8 cellular contexts compared by ENCODE assay signal in the genomic region with DNA sequence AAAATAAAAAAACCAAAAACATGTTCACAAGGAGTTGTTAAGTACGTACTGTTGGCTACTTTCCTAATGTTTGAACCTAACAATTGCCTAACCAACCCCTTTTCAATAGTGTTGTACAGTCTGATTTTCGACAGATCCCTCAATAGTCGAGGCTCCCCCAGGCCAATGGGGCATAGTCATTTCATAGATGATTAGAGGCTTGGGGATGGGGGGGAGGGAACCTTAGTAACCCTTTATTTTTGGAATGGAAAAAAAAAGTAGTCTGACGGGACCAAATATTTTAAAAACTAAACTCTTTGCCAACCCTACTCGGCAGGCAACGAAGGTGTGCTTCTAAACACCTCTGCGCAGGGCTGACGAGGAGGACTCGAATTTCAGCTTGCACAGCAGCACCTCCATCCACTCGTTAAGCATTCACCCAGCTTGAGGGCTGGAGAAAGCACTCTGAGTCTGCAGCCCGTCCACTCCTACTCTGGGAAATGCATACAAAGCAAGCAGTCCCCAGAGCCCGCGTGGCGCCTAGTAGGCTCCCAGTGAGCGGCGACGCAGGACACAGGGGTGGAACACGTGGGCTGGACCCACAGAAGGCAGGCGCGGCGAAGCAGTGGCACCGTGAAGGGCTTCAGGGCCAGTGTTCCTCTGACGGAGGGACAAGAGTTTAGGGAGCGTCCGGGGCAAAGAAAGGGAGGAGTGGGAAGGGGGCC. TPM values are rescaled to one million over a fixed set of nuclear protein-coding genes. Genes with fewer than 3 reads are reported as not detected.
DNase-seq lines count a peak whose midpoint lies in the region; ATAC-seq and TF ChIP-seq lines count a peak whose summit lies in the region.

No MANE protein-coding gene starts in this region.

- peak overlapping the region; percentile 81 for H3K27ac Mint-ChIP-seq in activated naive CD4-positive, alpha-beta T cell treated with anti-CD3 and anti-CD28 coated beads for 36 hours

- H3K36me3 ChIP-seq in OCI-LY1 (ENCODE audit: insufficient read depth, low read length), result peaks cover 13% of the 10 kb centered on the region
- no peaks in the 10 kb centered on the region for H3K36me3 ChIP-seq in neutrophil
- H3K36me3 ChIP-seq in tibial nerve, result no peaks in the 10 kb centered on the region

- DNase-seq in DMS153 (lab: John Stamatoyannopoulos, UW) (peak; percentile 69), HUDEP-2 (lab: John Stamatoyannopoulos, UW; ENCODE audit: unreplicated experiment in 76 of 76) (peak in 52 of 76 experiments; percentile 2 to 79 (median 35)), globus pallidus (ENCODE audit: low spot score) (peak; percentile 33), tibial nerve (ENCODE audit: low spot score in 2 of 2) (peak in 1 of 2 donors; percentile 17)
- DNase-seq in activated naive CD4-positive, alpha-beta T cell treated with anti-CD3 and anti-CD28 coated beads for 36 hours, result peak; percentile 53

- H3K9me2 ChIP-seq in OCI-LY1 (ENCODE audit: low read depth, low read length), result no peaks in the 10 kb centered on the region

- no peaks in the 10 kb centered on the region for H3K9me3 Mint-ChIP-seq in activated naive CD4-positive, alpha-beta T cell treated with anti-CD3 and anti-CD28 coated beads for 36 hours

- H2AFZ ChIP-seq in OCI-LY1 (ENCODE audit: low read length), result no peak overlapping the region

- peaks cover 20% of the 10 kb centered on the region for H3K4me1 Mint-ChIP-seq in activated naive CD4-positive, alpha-beta T cell treated with anti-CD3 and anti-CD28 coated beads for 36 hours (ENCODE audit: low read depth)

- H3K27me3 Mint-ChIP-seq in activated naive CD4-positive, alpha-beta T cell treated with anti-CD3 and anti-CD28 coated beads for 36 hours (ENCODE audit: low read depth), result no peaks in the 10 kb centered on the region

- H3K9me3 ChIP-seq in OCI-LY1 (ENCODE audit: low read length), result no peaks in the 10 kb centered on the region
- no peaks in the 10 kb centered on the region for H3K9me3 ChIP-seq in neutrophil
- no peaks in the 10 kb centered on the region for H3K9me3 ChIP-seq in tibial nerve

- peak overlapping the region; percentile 96 for H3K4me3 Mint-ChIP-seq in activated naive CD4-positive, alpha-beta T cell treated with anti-CD3 and anti-CD28 coated beads for 36 hours

- H4K20me1 ChIP-seq in OCI-LY1 (ENCODE audit: insufficient read depth, low read length), result no peaks in the 10 kb centered on the region

- TF ChIP-seq EP300 in tibial nerve (IDR thresholded peaks at IDR 0.05), result no peak

- peaks cover 31% of the 10 kb centered on the region for H3K79me2 ChIP-seq in OCI-LY1 (ENCODE audit: insufficient read depth, low read length)

- no peak overlapping the region for H3K27ac ChIP-seq in OCI-LY1 (ENCODE audit: low read depth, low read length, poor library complexity, severe bottlenecking)
- peak overlapping the region; percentile 68 for H3K27ac ChIP-seq in neutrophil
- peak overlapping the region; percentile 49 to 91 (median 86) for H3K27ac ChIP-seq in tibial nerve

- ATAC-seq in GM21526 (IDR thresholded peaks at IDR 0.05; ENCODE audit: low FRiP score, unreplicated experiment), result peak; percentile 45

- intact Hi-C loops in activated naive CD4-positive, alpha-beta T cell treated with anti-CD3 and anti-CD28 coated beads for 36 hours (cut with micrococcal nuclease), result no loop called here

- H3F3A ChIP-seq in OCI-LY1 (ENCODE audit: insufficient read depth, low read length), result no peaks in the 10 kb centered on the region

- peaks cover 10% of the 10 kb centered on the region for H3K36me3 Mint-ChIP-seq in activated naive CD4-positive, alpha-beta T cell treated with anti-CD3 and anti-CD28 coated beads for 36 hours (ENCODE audit: low read depth)

- TF ChIP-seq POLR2A in tibial nerve (IDR thresholded peaks at IDR 0.05), result no peak

- H3K4me1 ChIP-seq in OCI-LY1 (ENCODE audit: insufficient read depth, low read length, severe bottlenecking), result peaks cover 25% of the 10 kb centered on the region
- peaks cover 16 to 20% of the 10 kb centered on the region in 2 experiments for H3K4me1 ChIP-seq in neutrophil (ENCODE audit: control insufficient read depth in 1 of 2, insufficient read depth in 1 of 2, low read depth in 1 of 2, low read length in 1 of 2)
- peaks cover 0 to 21% (median 5%) of the 10 kb centered on the region in 4 donors for H3K4me1 ChIP-seq in tibial nerve

- H3K4me2 ChIP-seq in OCI-LY1 (ENCODE audit: low read length), result peak overlapping the region; percentile 93

- TF ChIP-seq CTCF in OCI-LY1 (IDR thresholded peaks at IDR 0.05; ENCODE audit: low read length) (no peak; the same call in 1 of the 2 replicates), neutrophil (IDR thresholded peaks at IDR 0.05) (no peak), tibial nerve (IDR thresholded peaks at IDR 0.05) (no peak)

- WGBS in tibial nerve, 2 donors, result 5 to 11% methylated on average over 25 of the region's 25 CpGs

- H3K4me3 ChIP-seq in OCI-LY1 (ENCODE audit: low read depth, low read length, poor library complexity, severe bottlenecking) (peak overlapping the region; percentile 75), neutrophil (ENCODE audit: low read depth in 1 of 2, low read length in 1 of 2) (peak overlapping the region; percentile 62 to 67), tibial nerve (peak overlapping the region; percentile 61 to 88 (median 74))

- CTCF ChIA-PET in activated naive CD4-positive, alpha-beta T cell treated with anti-CD3 and anti-CD28 coated beads for 36 hours (lab: Charles Lee), result interaction anchor here (0.5 to 1.5 kb wide), 3 partner anchors 11 to 902 kb away, joined by 3 to 5 read pairs (median 4); partner anchors contain the start of gene RINT1

- no peaks in the 10 kb centered on the region for H3K27me3 ChIP-seq in OCI-LY1 (ENCODE audit: insufficient read depth, low read length)
- H3K27me3 ChIP-seq in neutrophil, result peaks cover 12% of the 10 kb centered on the region
- no peaks in the 10 kb centered on the region for H3K27me3 ChIP-seq in tibial nerve

- H3K9ac ChIP-seq in OCI-LY1 (ENCODE audit: low read length), result peak overlapping the region; percentile 75

RNA-seq across cellular contexts. Expression of gene PUS7, which starts 0.9 kb away (rescaled TPM):
- total RNA-seq in activated naive CD4-positive, alpha-beta T cell treated with anti-CD3 and anti-CD28 coated beads for 36 hours, result 10 to 100 TPM; 14.3 to 14.6 TPM
- total RNA-seq in tibial nerve, result 10 to 100 TPM in 3 of 4 donors, 1 to 10 TPM in 1; 7.9 to 15.9 (median 15.4) TPM

RNA-seq across cellular contexts. Expression of gene RINT1, which starts 10.8 kb away (rescaled TPM):
- 10 to 100 TPM; 22.1 to 25.2 TPM for total RNA-seq in activated naive CD4-positive, alpha-beta T cell treated with anti-CD3 and anti-CD28 coated beads for 36 hours
- 10 to 100 TPM; 12.9 to 18.2 (median 14.6) TPM for total RNA-seq in tibial nerve
